8 cellular contexts compared by ENCODE assay signal in the genomic region with DNA sequence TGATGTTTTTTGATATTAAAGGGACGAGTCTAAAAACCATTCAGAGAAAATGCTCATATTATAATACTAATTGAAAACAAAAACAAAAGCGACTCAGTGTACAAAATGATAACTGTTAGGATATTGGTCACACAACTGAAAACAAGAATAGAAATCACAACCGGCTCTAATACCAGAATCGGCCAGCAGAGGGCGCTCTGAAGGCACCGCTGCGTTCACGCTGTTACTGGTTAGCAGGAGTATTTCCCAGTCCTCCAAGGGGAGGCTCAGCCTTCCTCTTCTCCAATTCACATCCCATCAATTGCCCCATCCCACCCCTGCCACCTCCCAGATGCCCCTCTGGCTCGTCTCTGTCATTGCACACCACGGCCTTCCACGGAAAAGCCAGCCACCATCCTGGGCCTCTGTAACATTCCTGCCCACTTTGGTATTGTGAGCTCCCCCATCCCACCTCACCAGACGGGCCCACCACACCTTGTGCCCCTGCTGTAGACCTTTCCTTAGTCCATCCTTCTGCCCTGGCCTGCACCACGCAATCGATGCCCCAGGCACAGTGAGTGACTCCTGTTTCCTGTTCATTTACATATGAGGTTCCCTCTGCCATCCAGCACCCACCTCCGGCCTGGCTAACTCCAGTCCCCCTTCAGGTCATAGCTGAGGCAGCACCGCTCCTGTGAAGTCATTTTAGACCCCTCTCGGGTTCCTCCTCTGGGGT. TPM values are rescaled to one million over a fixed set of nuclear protein-coding genes. Genes with fewer than 3 reads are reported as not detected.
DNase-seq lines count a peak whose midpoint lies in the region; ATAC-seq and TF ChIP-seq lines count a peak whose summit lies in the region.

No MANE protein-coding gene starts in this region.

- peak overlapping the region; percentile 76 for H3K4me3 ChIP-seq in OCI-LY3 (ENCODE audit: low read length)
- no peak overlapping the region for H3K4me3 ChIP-seq in esophagus muscularis mucosa

- WGBS in esophagus muscularis mucosa = 31% methylated on average over 17 of the region's 17 CpGs

- H3K27me3 Mint-ChIP-seq in natural killer cell (ENCODE audit: low read depth in 2 of 2) = no peaks in the 10 kb centered on the region
- H3K27me3 Mint-ChIP-seq in stimulated activated naive B cell treated with anti-CD40 and anti-IgM and Interleukin-4, amounts not matched to agents 10 μg/mL and 1 μg/mL and 100 μg/mL, for 72 hours = no peaks in the 10 kb centered on the region

- ATAC-seq in HG02798 (IDR thresholded peaks at IDR 0.05; ENCODE audit: poor library complexity, unreplicated experiment) (peak; percentile 53), natural killer cell (peak; percentile 51 to 81 (median 67)), HG03159 (IDR thresholded peaks at IDR 0.05; ENCODE audit: unreplicated experiment) (no peak)
- ATAC-seq in stimulated activated naive B cell treated with anti-CD40 and anti-IgM and Interleukin-4, amounts not matched to agents 10 μg/mL and 1 μg/mL and 100 μg/mL, for 72 hours (replicated peaks) = peak; percentile 63 to 78

- H3K9me3 Mint-ChIP-seq in natural killer cell = no peaks in the 10 kb centered on the region
- peaks cover 2 to 5% of the 10 kb centered on the region in 2 donors for H3K9me3 Mint-ChIP-seq in stimulated activated naive B cell treated with anti-CD40 and anti-IgM and Interleukin-4, amounts not matched to agents 10 μg/mL and 1 μg/mL and 100 μg/mL, for 72 hours

- H3K4me3 Mint-ChIP-seq in natural killer cell = peak overlapping the region; percentile 36
- H3K4me3 Mint-ChIP-seq in stimulated activated naive B cell treated with anti-CD40 and anti-IgM and Interleukin-4, amounts not matched to agents 10 μg/mL and 1 μg/mL and 100 μg/mL, for 72 hours = peak overlapping the region; percentile 33 to 67

- H3K27me3 ChIP-seq in OCI-LY3 (ENCODE audit: low read depth, low read length) = peaks cover 3% of the 10 kb centered on the region; the same call in 1 of the 2 replicates
- H3K27me3 ChIP-seq in esophagus muscularis mucosa = no peaks in the 10 kb centered on the region

- TF ChIP-seq CTCF in OCI-LY3 (IDR thresholded peaks at IDR 0.05; ENCODE audit: low read depth, low read length) (peak; percentile 96), esophagus muscularis mucosa (IDR thresholded peaks at IDR 0.05) (peak; percentile 88 to 95 (median 94)), natural killer cell (IDR thresholded peaks at IDR 0.05) (peak; percentile 97)

- H3K9ac ChIP-seq in OCI-LY3 (ENCODE audit: low read length) = peak overlapping the region; percentile 51

- no peak overlapping the region for H3K27ac Mint-ChIP-seq in natural killer cell
- H3K27ac Mint-ChIP-seq in stimulated activated naive B cell treated with anti-CD40 and anti-IgM and Interleukin-4, amounts not matched to agents 10 μg/mL and 1 μg/mL and 100 μg/mL, for 72 hours = no peak overlapping the region

- TF ChIP-seq POLR2A in esophagus muscularis mucosa (IDR thresholded peaks at IDR 0.05; ENCODE audit: low read depth) = no peak

- intact Hi-C loops in esophagus muscularis mucosa (cut with DNase I) (loop anchor here (1.0 kb wide), 1 partner anchor 62 kb away; no protein-coding TSS in a partner anchor), natural killer cell (cut with micrococcal nuclease) (loop anchor here (1.0 kb wide), 1 partner anchor 62 kb away; no protein-coding TSS in a partner anchor)

- H3K4me1 ChIP-seq in OCI-LY3 (ENCODE audit: low read length) (peaks cover 10% of the 10 kb centered on the region), esophagus muscularis mucosa (peaks cover 10 to 22% (median 18%) of the 10 kb centered on the region in 4 donors)

- peak overlapping the region; percentile 93 for H3K4me2 ChIP-seq in OCI-LY3 (ENCODE audit: low read length)

- TF ChIP-seq EP300 in esophagus muscularis mucosa (IDR thresholded peaks at IDR 0.05) = no peak

- DNase-seq in DMS114 treated with DMSO at 0.1 percent for 48 hours (lab: John Stamatoyannopoulos, UW; ENCODE audit: unreplicated experiment) (peak; percentile 38), activated T-cell treated with anti-CD3 and anti-CD28 coated beads for 48 hours (ENCODE audit: low read depth) (peak; percentile 67), esophagus muscularis mucosa (ENCODE audit: extremely low spot score) (peak; percentile 95), natural killer cell (peak; percentile 66)
- peak; percentile 32 for DNase-seq in stimulated activated naive B cell treated with anti-CD40 and anti-IgM and Interleukin-4, amounts not matched to agents 10 μg/mL and 1 μg/mL and 100 μg/mL, for 72 hours

- no peaks in the 10 kb centered on the region for H4K20me1 ChIP-seq in OCI-LY3 (ENCODE audit: insufficient read depth, low read length)

- peaks cover 8% of the 10 kb centered on the region in 2 donors for H3K4me1 Mint-ChIP-seq in natural killer cell
- H3K4me1 Mint-ChIP-seq in stimulated activated naive B cell treated with anti-CD40 and anti-IgM and Interleukin-4, amounts not matched to agents 10 μg/mL and 1 μg/mL and 100 μg/mL, for 72 hours = peaks cover 6 to 9% of the 10 kb centered on the region in 2 donors

- H3K36me3 Mint-ChIP-seq in natural killer cell = no peaks in the 10 kb centered on the region
- H3K36me3 Mint-ChIP-seq in stimulated activated naive B cell treated with anti-CD40 and anti-IgM and Interleukin-4, amounts not matched to agents 10 μg/mL and 1 μg/mL and 100 μg/mL, for 72 hours = no peaks in the 10 kb centered on the region

- no peaks in the 10 kb centered on the region for H3K36me3 ChIP-seq in OCI-LY3 (replicated peaks; ENCODE audit: low read depth, low read length)
- peaks cover 9 to 63% (median 27%) of the 10 kb centered on the region in 4 donors for H3K36me3 ChIP-seq in esophagus muscularis mucosa

- no peaks in the 10 kb centered on the region for H3K79me2 ChIP-seq in OCI-LY3 (ENCODE audit: low read length)

- H3K27ac ChIP-seq in OCI-LY3 (ENCODE audit: low read length) (no peak overlapping the region), esophagus muscularis mucosa (replicated peaks in 1 of 4) (no peak overlapping the region)

- peak overlapping the region; percentile 99 for H2AFZ ChIP-seq in OCI-LY3 (ENCODE audit: low read depth, low read length)

- no peaks in the 10 kb centered on the region for H3K9me3 ChIP-seq in OCI-LY3 (ENCODE audit: insufficient read depth, low read length)
- H3K9me3 ChIP-seq in esophagus muscularis mucosa = no peaks in the 10 kb centered on the region

RNA-seq across cellular contexts. Expression of gene FAM107A, which starts 8.5 kb away (rescaled TPM):
- total RNA-seq in esophagus muscularis mucosa (100 to 1,000 TPM in 2 of 4 donors, 10 to 100 TPM in 2; 35.7 to 107 (median 92.7) TPM), natural killer cell (not detected)

RNA-seq across cellular contexts. Expression of gene ACOX2, which starts 31.7 kb away (rescaled TPM):
- total RNA-seq in esophagus muscularis mucosa (10 to 100 TPM; 18.3 to 28.9 (median 20.2) TPM), natural killer cell (not detected)

Comparison
In these comparisons a context has a peak if more than half of its experiments do, and no peak if none do; other contexts are left out.
1. DNase-seq: peak in every context shown above with its lines; median percentile 95 in esophagus muscularis mucosa; 67 in activated T-cell treated with anti-CD3 and anti-CD28 coated beads for 48 hours; 66 in natural killer cell; 38 in DMS114 treated with DMSO at 0.1 percent for 48 hours; 32 in stimulated activated naive B cell treated with anti-CD40 and anti-IgM and Interleukin-4, amounts not matched to agents 10 μg/mL and 1 μg/mL and 100 μg/mL, for 72 hours.
2. RNA of gene FAM107A, which starts 8.5 kb away (total RNA-seq): 35.7 to 107 TPM in esophagus muscularis mucosa; not detected in natural killer cell; every median in the first group is over 10 times any median in the second.
3. RNA of gene ACOX2, which starts 31.7 kb away (total RNA-seq): 18.3 to 28.9 TPM in esophagus muscularis mucosa; not detected in natural killer cell; every median in the first group is over 10 times any median in the second.
4. Peak in every context shown above with its lines, with median percentiles within 50 percentile points of each other: CTCF ChIP-seq.